ENCODE assay signal across 8 cellular contexts in genomic region chr12:49967042-49967776, GRCh38. TPM values are rescaled to one million over a fixed set of nuclear protein-coding genes. Genes with fewer than 3 reads are reported as not detected.
DNase-seq lines count a peak whose midpoint lies in the region; ATAC-seq, FAIRE-seq and TF ChIP-seq lines count a peak whose summit lies in the region.

No MANE protein-coding gene starts in this region.

- TF ChIP-seq CTCF in kidney (IDR thresholded peaks at IDR 0.05; ENCODE audit: borderline replicate concordance, extremely low read depth, insufficient read depth): peak; percentile 99

- intact Hi-C loops in kidney (cut with DNase I): loop anchor here (5.0 kb wide), 1 partner anchor 85 kb away; no protein-coding TSS in a partner anchor

- no peaks in the 10 kb centered on the region for H3K9me3 ChIP-seq in kidney (ENCODE audit: control insufficient read depth in 1 of 2, low read length in 2 of 2)

- no peak overlapping the region for H3K9ac ChIP-seq in kidney (ENCODE audit: low read length in 2 of 2)

- no peaks in the 10 kb centered on the region for H3K36me3 ChIP-seq in kidney (ENCODE audit: control insufficient read depth in 1 of 2, insufficient read depth in 2 of 2, low read length in 2 of 2)

- H3K4me3 ChIP-seq in kidney (ENCODE audit: low read length in 2 of 2): peak overlapping the region; percentile 51 to 52

- ATAC-seq in HG03066 (IDR thresholded peaks at IDR 0.05; ENCODE audit: low read depth, unreplicated experiment): peak; percentile 66
- ATAC-seq in HG03025 (IDR thresholded peaks at IDR 0.05; ENCODE audit: low FRiP score, unreplicated experiment): no peak

- no peak overlapping the region for H3K27ac ChIP-seq in kidney (ENCODE audit: low read depth in 2 of 2, low read length in 2 of 2)

- DNase-seq in GM12891 (ENCODE audit: insufficient read length, low spot score) (peak; percentile 94), NCI-H2196 (lab: John Stamatoyannopoulos, UW; ENCODE audit: unreplicated experiment) (peak; percentile 92), kidney (peak; percentile 94)
- DNase-seq in activated CD4-positive, CD25-positive, alpha-beta regulatory T cell treated with anti-CD3 and anti-CD28 coated beads, Interleukin-2, amount 50 U/mL, for 16 hours (ENCODE audit: low read depth, low spot score): peak; percentile 81
- DNase-seq in central memory CD4-positive, alpha-beta T cell: peak; percentile 85
- peak; percentile 83 to 97 (median 92) for DNase-seq in stimulated activated CD4-positive, alpha-beta T cell treated with anti-CD3 and anti-CD28 coated beads, Interleukin-12 subunit alpha, Interleukin-12 subunit beta, amount 100 ng/mL, for 48 hours (ENCODE audit: low read depth in 2 of 3, low spot score in 1 of 3)

- peaks cover 8 to 12% of the 10 kb centered on the region in 2 donors for H3K4me1 ChIP-seq in kidney (ENCODE audit: control insufficient read depth in 1 of 2, insufficient read depth in 1 of 2, low read depth in 1 of 2, low read length in 2 of 2)

- FAIRE-seq in GM12891 (lab: Jason Lieb, UNC) (peak; percentile 98), kidney (lab: Jason Lieb, UNC) (no peak)

- TF ChIP-seq POLR2A in GM12891 (IDR thresholded peaks at IDR 0.05; ENCODE audit: low read depth, low read length): no peak

TF ChIP-seq in GM12891, 5 proteins besides CTCF, POLR2A, EP300 and RAD21:
- TF ChIP-seq SPI1 (IDR thresholded peaks at IDR 0.05; ENCODE audit: low read depth, low read length): no peak
- no peak for TF ChIP-seq PAX5 (IDR thresholded peaks at IDR 0.05; ENCODE audit: insufficient read depth, low read length, severe bottlenecking)
- TF ChIP-seq POU2F2 (IDR thresholded peaks at IDR 0.05; ENCODE audit: low read depth, low read length): no peak
- TF ChIP-seq POLR2AphosphoS5 (IDR thresholded peaks at IDR 0.05; ENCODE audit: low read depth, low read length): no peak
- no peak for TF ChIP-seq TAF1 (IDR thresholded peaks at IDR 0.05; ENCODE audit: low read depth, low read length)

RNA-seq across cellular contexts. Expression of gene AQP5, which starts 5.5 kb away (rescaled TPM):
- not detected for polyA plus RNA-seq in GM12891 (2012; ENCODE audit: low read depth, missing spikeins)
- total RNA-seq in kidney: 0.91 TPM
- 0.99 TPM for polyA plus RNA-seq in kidney (ENCODE audit: insufficient read depth, low read depth, low replicate concordance)

RNA-seq across cellular contexts. Expression of gene AQP6, which starts 5.5 kb away (rescaled TPM):
- polyA plus RNA-seq in GM12891 (2012; ENCODE audit: low read depth, missing spikeins): not detected
- total RNA-seq in kidney: 12.0 TPM
- polyA plus RNA-seq in kidney (ENCODE audit: insufficient read depth, low read depth, low replicate concordance): 74.1 TPM

RNA-seq across cellular contexts. Expression of gene AQP2, which starts 16.7 kb away (rescaled TPM):
- not detected for polyA plus RNA-seq in GM12891 (2012; ENCODE audit: low read depth, missing spikeins)
- total RNA-seq in kidney: 122 TPM
- 666 TPM for polyA plus RNA-seq in kidney (ENCODE audit: insufficient read depth, low read depth, low replicate concordance)

RNA-seq across cellular contexts. Expression of gene RACGAP1, which starts 58.1 kb away (rescaled TPM):
- polyA plus RNA-seq in GM12891 (2012; ENCODE audit: low read depth, missing spikeins): 43.8 TPM
- total RNA-seq in kidney: 7.7 TPM
- 5.0 TPM for polyA plus RNA-seq in kidney (ENCODE audit: insufficient read depth, low read depth, low replicate concordance)
